10 cellular contexts compared by ENCODE assay signal in genomic region chr2:86443601-86444000, GRCh38. TPM values are rescaled to one million over a fixed set of nuclear protein-coding genes. Genes with fewer than 3 reads are reported as not detected.
A peak's percentile ranks its signal among the peaks of the same experiment; 100 is the strongest.
DNase-seq lines count a peak whose midpoint lies in the region; ATAC-seq, FAIRE-seq and TF ChIP-seq lines count a peak whose summit lies in the region.
"Had no signal": no experiment of that assay in that cellular context is flagged by ENCODE, and none has a peak within 500 bp of the region (broad histone marks: within the 10 kb centered on the region; RNA-seq: fewer than 3 reads in every experiment).

No MANE protein-coding gene starts in this region.

- H4K20me1 ChIP-seq in K562 (replicated peaks; ENCODE audit: control insufficient read depth, insufficient read depth, low read length): peaks cover 18% of the 10 kb centered on the region

- H3K27ac ChIP-seq in left ventricle myocardium inferior (replicated peaks) (peak overlapping the region; percentile 99), K562 (ENCODE audit: extremely low read depth, low read depth, low read length) (no peak overlapping the region), muscle layer of colon (ENCODE audit: low read depth, low read length) (peak overlapping the region; percentile 97)

- POLR2A ChIA-PET in K562 (lab: Yijun Ruan, JAX): interaction anchor here (0.6 to 1.7 kb wide), 2 partner anchors 9 to 13 kb away, joined by 3 to 10 read pairs; no protein-coding TSS in a partner anchor

- peak overlapping the region; percentile 89; the same call in 1 of the 2 replicates for H3K4me2 ChIP-seq in K562 (ENCODE audit: insufficient read depth, low read length)

- no peaks in the 10 kb centered on the region for H3K9me1 ChIP-seq in K562 (ENCODE audit: control insufficient read depth, insufficient read depth, low read length)

- H3K9me3 ChIP-seq in left ventricle myocardium inferior (replicated peaks): peaks cover 21% of the 10 kb centered on the region
- H3K9me3 ChIP-seq in K562 (replicated peaks; ENCODE audit: control insufficient read depth, insufficient read depth, low read depth, low read length): peaks cover 12% of the 10 kb centered on the region
- peaks cover 14% of the 10 kb centered on the region for H3K9me3 ChIP-seq in muscle layer of colon (ENCODE audit: low read length)

- H3K4me1 ChIP-seq in left ventricle myocardium inferior (peaks cover 65% of the 10 kb centered on the region), K562 (replicated peaks in 1 of 2; ENCODE audit: control insufficient read depth in 2 of 2, insufficient read depth in 2 of 2, low read length in 2 of 2) (peaks cover 5 to 11% of the 10 kb centered on the region in 2 experiments; a peak in 4 of 5 replicates), muscle layer of colon (ENCODE audit: insufficient read depth, low read length) (peaks cover 51% of the 10 kb centered on the region)

- no peak for TF ChIP-seq RAD21 in K562 (CRISPR knock-in tag; conservative IDR thresholded peaks at IDR 0.05 in 1 of 2, IDR thresholded peaks at IDR 0.05 in 1 of 2)

- 86% methylated on average over 4 of the region's 4 CpGs for WGBS in K562 (ENCODE audit: insufficient coverage, low coverage, missing lambda C conversion rate)

- peaks cover 9% of the 10 kb centered on the region for H3K27me3 Mint-ChIP-seq in type B pancreatic cell

- H3K4me3 ChIP-seq in left ventricle myocardium inferior: peak overlapping the region; percentile 81
- no peak overlapping the region for H3K4me3 ChIP-seq in K562
- peak overlapping the region in 1 of 2 donors; percentile 97 for H3K4me3 ChIP-seq in muscle layer of colon (ENCODE audit: low read depth in 1 of 2, low read length in 2 of 2)

- TF ChIP-seq EP300 in K562 (IDR thresholded peaks at IDR 0.05; ENCODE audit: low read length): no peak

- H3K36me3 ChIP-seq in left ventricle myocardium inferior (peaks cover 5% of the 10 kb centered on the region), K562 (ENCODE audit: control insufficient read depth, insufficient read depth, low read length) (peaks cover 49% of the 10 kb centered on the region; the same call in 2 of the 3 replicates), muscle layer of colon (ENCODE audit: insufficient read depth, low read length) (peaks cover 15% of the 10 kb centered on the region)

- H3K79me2 ChIP-seq in K562 (ENCODE audit: control insufficient read depth, insufficient read depth, low read length): peaks cover 68% of the 10 kb centered on the region

- H3K27me3 ChIP-seq in left ventricle myocardium inferior (ENCODE audit: low read depth): no peaks in the 10 kb centered on the region
- no peaks in the 10 kb centered on the region for H3K27me3 ChIP-seq in K562 (ENCODE audit: control insufficient read depth in 2 of 2, insufficient read depth in 2 of 2, low read length in 2 of 2)
- H3K27me3 ChIP-seq in muscle layer of colon (ENCODE audit: control insufficient read depth in 1 of 2, insufficient read depth in 2 of 2, low read length in 2 of 2): no peaks in the 10 kb centered on the region

- no TSS peak for BruUV-seq in K562 (replicated peaks; lab: Mats Ljungman, UMichigan)

- H3K4me3 Mint-ChIP-seq in type B pancreatic cell: peak overlapping the region; percentile 96

- intact Hi-C loops in left ventricle myocardium inferior (cut with micrococcal nuclease): no loop called here
- intact Hi-C loops in left ventricle myocardium superior (cut with micrococcal nuclease): loop anchor here (10.0 kb wide), 1 partner anchor 339 kb away; the partner anchor contains the start of genes POLR1A and PTCD3
- intact Hi-C loops in K562 (cut with micrococcal nuclease): loop anchor here (5.0 kb wide), 2 partner anchors 46 to 179 kb away; partner anchors contain the start of gene RNF103

- peaks cover 9% of the 10 kb centered on the region for H3K9me3 Mint-ChIP-seq in type B pancreatic cell

- in situ Hi-C loops in K562 (cut with MboI): no loop called here

- H2AFZ ChIP-seq in K562 (ENCODE audit: low read depth, low read length): no peak overlapping the region

- peaks cover 51% of the 10 kb centered on the region for H3K36me3 Mint-ChIP-seq in type B pancreatic cell

- H3K4me1 Mint-ChIP-seq in type B pancreatic cell (ENCODE audit: unreplicated experiment): peaks cover 47% of the 10 kb centered on the region

- no peak overlapping the region for H3K9ac ChIP-seq in K562 (ENCODE audit: insufficient read depth in 1 of 2, low read depth in 2 of 2, low read length in 2 of 2)
- peak overlapping the region; percentile 20 for H3K9ac ChIP-seq in muscle layer of colon (ENCODE audit: low read length)

- H3K27ac Mint-ChIP-seq in type B pancreatic cell: no peak overlapping the region

- CTCF ChIA-PET in K562 (lab: Yijun Ruan, JAX; ENCODE audit: low intra/inter-chr PET ratio): no interaction called here

- TF ChIP-seq POLR2A in K562 (conservative IDR thresholded peaks at IDR 0.05) (no peak), GM12891 (IDR thresholded peaks at IDR 0.05; ENCODE audit: low read depth, low read length) (no peak)

- ATAC-seq in left ventricle myocardium superior (no peak), K562 (no peak)

- TF ChIP-seq CTCF in left ventricle myocardium inferior (IDR thresholded peaks at IDR 0.05; ENCODE audit: borderline replicate concordance) (no peak), K562 (IDR thresholded peaks at IDR 0.05 in 2 of 3, conservative IDR thresholded peaks at IDR 0.05 in 1 of 3; ENCODE audit: insufficient read depth in 2 of 3, low read depth in 1 of 3, low read length in 3 of 3) (no peak), type B pancreatic cell (conservative IDR thresholded peaks at IDR 0.05) (no peak)

- DNase-seq in left ventricle myocardium inferior: no peak
- DNase-seq in left ventricle myocardium superior: no peak
- no peak for DNase-seq in K562 (ENCODE audit: extremely low read depth in 1 of 4, low spot score in 3 of 4)
- DNase-seq in type B pancreatic cell (ENCODE audit: extremely low spot score, unreplicated experiment): no peak
- no peak for DNase-seq in GM12891 (ENCODE audit: insufficient read length, low spot score)
- no peak for DNase-seq in NK-92 treated with Interleukin-12 subunit alpha and Interleukin-12 subunit beta, amount 100 ng/mL, for 24 hours (lab: John Stamatoyannopoulos, UW)
- no peak for DNase-seq in GM19239 (ENCODE audit: insufficient read length, low spot score)
- DNase-seq: COR-L47, NCI-H1417 treated with DMSO at 0.1 percent for 48 hours had no signal

- FAIRE-seq in K562 (lab: Jason Lieb, UNC): no peak
- no peak for FAIRE-seq in GM12891 (lab: Jason Lieb, UNC)
- no peak for FAIRE-seq in GM19239 (lab: Jason Lieb, UNC)

TF ChIP-seq in K562, 482 proteins besides CTCF, POLR2A, EP300 and RAD21 (continues in another document):
- TF ChIP-seq ZBTB7A (IDR thresholded peaks at IDR 0.05; ENCODE audit: borderline replicate concordance, control insufficient read depth, low read depth, low read length): no peak
- no peak for TF ChIP-seq ARID3A (IDR thresholded peaks at IDR 0.05; ENCODE audit: borderline replicate concordance, low read depth, low read length)

TF ChIP-seq in GM12891, 5 proteins besides CTCF, POLR2A, EP300 and RAD21:
- TF ChIP-seq SPI1 (IDR thresholded peaks at IDR 0.05; ENCODE audit: low read depth, low read length) (no peak), TAF1 (IDR thresholded peaks at IDR 0.05; ENCODE audit: low read depth, low read length) (no peak), POLR2AphosphoS5 (IDR thresholded peaks at IDR 0.05; ENCODE audit: low read depth, low read length) (no peak), PAX5 (IDR thresholded peaks at IDR 0.05; ENCODE audit: insufficient read depth, low read length, severe bottlenecking) (no peak), POU2F2 (IDR thresholded peaks at IDR 0.05; ENCODE audit: low read depth, low read length) (no peak)
TF ChIP-seq in GM12891: peak in this region for 0.

RNA-seq across cellular contexts. Expression of gene KDM3A, which starts 2.4 kb away (rescaled TPM):
- total RNA-seq in left ventricle myocardium inferior (36.2 TPM), left ventricle myocardium superior (35.6 TPM), K562 (2014; rRNA removed) (20.5 and 23.2 TPM in 2 replicates), K562 (2014; rRNA removed; fragmentation: Illumina TruSeq; extraction: Trizol) (24.8 and 28.7 TPM in 2 replicates), K562 (2015; rRNA removed; fragmentation: Illumina TruSeq; extraction: Trizol) (21.7 and 24.5 TPM in 2 replicates), K562 (2021) (36.9 and 37.9 TPM in 2 replicates), type B pancreatic cell (ENCODE audit: low replicate concordance) (67.9 and 68.1 TPM in 2 replicates)
- total RNA-seq in K562 (2011; cell fraction: chromatin; rRNA removed; ENCODE audit: low replicate concordance): 103 and 245 TPM in 2 replicates
- 51.0 and 66.5 TPM in 2 replicates for total RNA-seq in K562 (2011; cell fraction: nucleolus; rRNA removed)
- total RNA-seq in K562 (2011; cell fraction: nucleoplasm; rRNA removed): 131 and 168 TPM in 2 replicates
- polyA plus RNA-seq in K562 (2011; rRNA removed) (54.3 and 95.4 TPM in 2 replicates), K562 (2014; fragmentation: Illumina TruSeq; extraction: Trizol) (23.5 and 26.7 TPM in 2 replicates), K562 (2014; fragmentation: Nextera tagmentation; extraction: Ambion mirVana) (10 to 100 TPM in 1 of 2 experiments, 1 to 10 TPM in 1; 7.5 to 11.7 TPM), K562 (2014; rRNA removed) (26.2 and 31.5 TPM in 2 replicates)
- 18.7 and 27.9 TPM in 2 replicates for polyA plus RNA-seq in K562 (2011; cell fraction: cytosol; rRNA removed)
- polyA plus RNA-seq in K562 (2011; cell fraction: nucleus; rRNA removed): 94.1 and 101 TPM in 2 replicates
- polyA plus RNA-seq in K562 (2012): 24.0 and 33.7 TPM in 2 replicates
- 122 and 168 TPM in 2 replicates for polyA minus RNA-seq in K562 (2011; rRNA and poly(A)+ RNA removed)
- polyA minus RNA-seq in K562 (2011; cell fraction: cytosol; rRNA and poly(A)+ RNA removed): 40.0 and 58.0 TPM in 2 replicates
- polyA minus RNA-seq in K562 (2011; cell fraction: nucleus; rRNA and poly(A)+ RNA removed): 89.4 and 102 TPM in 2 replicates
- 33.6 TPM for polyA plus RNA-seq in GM12891 (2012; ENCODE audit: low read depth, missing spikeins)
